ENCODE assay signal across 30 cellular contexts in genomic region chr12:52418576-52419110, GRCh38. TPM values are rescaled to one million over a fixed set of nuclear protein-coding genes. Genes with fewer than 3 reads are reported as not detected.
"Had no signal": no experiment of that assay in that cellular context is flagged by ENCODE, and none has a peak within 500 bp of the region (broad histone marks: within the 10 kb centered on the region; RNA-seq: fewer than 3 reads in every experiment).

No MANE protein-coding gene starts in this region.

- H3K27ac Mint-ChIP-seq: activated CD4-positive, alpha-beta T cell treated with anti-CD3 and anti-CD28 coated beads, Interleukin-2, amount 10 ng/mL, durations not matched to agents 24 days and 14 days; activated CD8-positive, alpha-beta T cell treated with anti-CD3 and anti-CD28 coated beads, Interleukin-2, amount 10 ng/mL, durations not matched to agents 7 days and 5 days; activated naive CD4-positive, alpha-beta T cell treated with anti-CD3 and anti-CD28 coated beads, Interleukin-2, amount 50 U/mL, for 72 hours; activated T-cell treated with anti-CD3 and anti-CD28 coated beads, Interleukin-2, amount 50 U/mL, for 24 hours; activated T-helper 2 cell treated with anti-CD3 and anti-CD28 coated beads, Interferon-gamma antibody, Interleukin-2, Interleukin-4, amounts not matched to agents 10 μg/mL and 5 μg/mL and 100 μg/mL, durations not matched to agents 14 hours and 24 hours and 36 hours; brain; T-helper 1 cell treated with Interleukin-12 subunit alpha and Interleukin-12 subunit beta and Interleukin-4 antibody, amounts not matched to agents 30 μg/mL and 1 μg/mL, for 36 hours; T-helper 2 cell treated with Interferon-gamma antibody and Interleukin-4, amounts not matched to agents 5 μg/mL and 100 μg/mL, for 36 hours had no signal

- H3K9me3 ChIP-seq: adrenal gland, Peyer's patch, SJSA1, SK-N-SH had no signal

- FAIRE-seq: K562, TTC549 had no signal

- H3K4me3 Mint-ChIP-seq: activated CD4-positive, alpha-beta T cell treated with anti-CD3 and anti-CD28 coated beads, Interleukin-2, amount 10 ng/mL, durations not matched to agents 24 days and 14 days; activated CD8-positive, alpha-beta T cell treated with anti-CD3 and anti-CD28 coated beads, Interleukin-2, amount 10 ng/mL, durations not matched to agents 7 days and 5 days; activated T-cell treated with anti-CD3 and anti-CD28 coated beads, Interleukin-2, amount 50 U/mL, for 24 hours; brain; T-helper 1 cell treated with Interleukin-12 subunit alpha and Interleukin-12 subunit beta and Interleukin-4 antibody, amounts not matched to agents 30 μg/mL and 1 μg/mL, for 36 hours; T-helper 2 cell treated with Interferon-gamma antibody and Interleukin-4, amounts not matched to agents 5 μg/mL and 100 μg/mL, for 36 hours had no signal

- H3K4me1 Mint-ChIP-seq: activated CD4-positive, alpha-beta T cell treated with anti-CD3 and anti-CD28 coated beads, Interleukin-2, amount 10 ng/mL, durations not matched to agents 24 days and 14 days had no signal

- H3K36me3 Mint-ChIP-seq: activated naive CD4-positive, alpha-beta T cell treated with anti-CD3 and anti-CD28 coated beads, Interleukin-2, amount 50 U/mL, for 72 hours; brain had no signal

- H3K9me3 Mint-ChIP-seq: activated CD4-positive, alpha-beta T cell treated with anti-CD3 and anti-CD28 coated beads, Interleukin-2, amount 10 ng/mL, durations not matched to agents 24 days and 14 days; activated naive CD4-positive, alpha-beta T cell treated with anti-CD3 and anti-CD28 coated beads, Interleukin-2, amount 50 U/mL, for 72 hours; activated T-cell treated with anti-CD3 and anti-CD28 coated beads, Interleukin-2, amount 50 U/mL, for 24 hours; activated T-helper 2 cell treated with anti-CD3 and anti-CD28 coated beads, Interferon-gamma antibody, Interleukin-2, Interleukin-4, amounts not matched to agents 10 μg/mL and 5 μg/mL and 100 μg/mL, durations not matched to agents 14 hours and 24 hours and 36 hours; T-helper 1 cell treated with Interleukin-12 subunit alpha and Interleukin-12 subunit beta and Interleukin-4 antibody, amounts not matched to agents 30 μg/mL and 1 μg/mL, for 36 hours; T-helper 2 cell treated with Interferon-gamma antibody and Interleukin-4, amounts not matched to agents 5 μg/mL and 100 μg/mL, for 36 hours had no signal

- H3K27me3 ChIP-seq: adrenal gland, Peyer's patch had no signal

- H3K4me1 ChIP-seq: adrenal gland, SJSA1 had no signal

- H3K4me2 ChIP-seq: SK-N-SH had no signal

- H3K4me3 ChIP-seq: adrenal gland, K562, Peyer's patch, SJSA1 had no signal

- H3K27me3 Mint-ChIP-seq: activated CD4-positive, alpha-beta T cell treated with anti-CD3 and anti-CD28 coated beads, Interleukin-2, amount 10 ng/mL, durations not matched to agents 24 days and 14 days had no signal

- H3K27ac ChIP-seq: adrenal gland, Peyer's patch, SJSA1 had no signal

- DNase-seq: activated CD4-positive, alpha-beta T cell treated with anti-CD3 and anti-CD28 coated beads, Interleukin-2, amount 10 ng/mL, durations not matched to agents 24 days and 14 days; activated CD4-positive, alpha-beta T cell treated with anti-CD3 and anti-CD28 coated beads, Interleukin-2, amount 50 U/mL, for 48 hours; activated CD8-positive, alpha-beta T cell treated with anti-CD3 and anti-CD28 coated beads, Interleukin-2, amount 10 ng/mL, durations not matched to agents 7 days and 5 days; activated gamma-delta T cell; activated naive CD4-positive, alpha-beta T cell treated with Interleukin-2 at 50 U/mL for 16 hours; activated T-cell treated with anti-CD3 and anti-CD28 coated beads, Interleukin-2, amount 50 U/mL, for 24 hours; adrenal gland; central memory CD4-positive, alpha-beta T cell; NCI-H1105; NCI-H1417 treated with DMSO at 0.1 percent for 48 hours; NCI-H1694; NCI-H1930; NCI-H2081 treated with DMSO at 0.1 percent for 48 hours; NCI-H226; NCI-H446 treated with DMSO at 0.1 percent for 48 hours; NCI-H524; NCI-H69; Peyer's patch; RPMI8226; SHP77 treated with DMSO at 0.1 percent for 48 hours; SK-N-SH had no signal

- H3K9ac ChIP-seq: SK-N-SH had no signal

- H3K36me3 ChIP-seq: adrenal gland, Peyer's patch, SJSA1 had no signal

RNA-seq across cellular contexts. Expression of gene KRT82, which starts 12.5 kb away (rescaled TPM):
- total RNA-seq: activated CD4-positive, alpha-beta T cell treated with anti-CD3 and anti-CD28 coated beads, Interleukin-2, amount 10 ng/mL, durations not matched to agents 24 days and 14 days; activated CD8-positive, alpha-beta T cell treated with anti-CD3 and anti-CD28 coated beads, Interleukin-2, amount 10 ng/mL, durations not matched to agents 7 days and 5 days; activated naive CD4-positive, alpha-beta T cell treated with anti-CD3 and anti-CD28 coated beads, Interleukin-2, amount 50 U/mL, for 72 hours; activated T-helper 2 cell treated with anti-CD3 and anti-CD28 coated beads, Interferon-gamma antibody, Interleukin-2, Interleukin-4, amounts not matched to agents 10 μg/mL and 5 μg/mL and 100 μg/mL, durations not matched to agents 14 hours and 24 hours and 36 hours; adrenal gland; K562; M059J; Peyer's patch; SJSA1 had no signal
- polyA plus RNA-seq: adrenal gland, K562, SK-N-SH had no signal

RNA-seq across cellular contexts. Expression of gene KRT75, which starts 15.5 kb away (rescaled TPM):
- total RNA-seq: activated CD4-positive, alpha-beta T cell treated with anti-CD3 and anti-CD28 coated beads, Interleukin-2, amount 10 ng/mL, durations not matched to agents 24 days and 14 days; activated CD8-positive, alpha-beta T cell treated with anti-CD3 and anti-CD28 coated beads, Interleukin-2, amount 10 ng/mL, durations not matched to agents 7 days and 5 days; activated naive CD4-positive, alpha-beta T cell treated with anti-CD3 and anti-CD28 coated beads, Interleukin-2, amount 50 U/mL, for 72 hours; activated T-helper 2 cell treated with anti-CD3 and anti-CD28 coated beads, Interferon-gamma antibody, Interleukin-2, Interleukin-4, amounts not matched to agents 10 μg/mL and 5 μg/mL and 100 μg/mL, durations not matched to agents 14 hours and 24 hours and 36 hours; adrenal gland; K562; Peyer's patch; SJSA1 had no signal
- polyA plus RNA-seq: adrenal gland, K562, SK-N-SH had no signal

RNA-seq across cellular contexts. Expression of gene KRT84, which starts 33.2 kb away (rescaled TPM):
- total RNA-seq: activated CD4-positive, alpha-beta T cell treated with anti-CD3 and anti-CD28 coated beads, Interleukin-2, amount 10 ng/mL, durations not matched to agents 24 days and 14 days; activated CD8-positive, alpha-beta T cell treated with anti-CD3 and anti-CD28 coated beads, Interleukin-2, amount 10 ng/mL, durations not matched to agents 7 days and 5 days; activated naive CD4-positive, alpha-beta T cell treated with anti-CD3 and anti-CD28 coated beads, Interleukin-2, amount 50 U/mL, for 72 hours; activated T-helper 2 cell treated with anti-CD3 and anti-CD28 coated beads, Interferon-gamma antibody, Interleukin-2, Interleukin-4, amounts not matched to agents 10 μg/mL and 5 μg/mL and 100 μg/mL, durations not matched to agents 14 hours and 24 hours and 36 hours; adrenal gland; K562; M059J; Peyer's patch; SJSA1 had no signal
- polyA plus RNA-seq: adrenal gland, K562, SK-N-SH had no signal

RNA-seq across cellular contexts. Expression of gene KRT6B, which starts 33.3 kb away (rescaled TPM):
- total RNA-seq: activated CD4-positive, alpha-beta T cell treated with anti-CD3 and anti-CD28 coated beads, Interleukin-2, amount 10 ng/mL, durations not matched to agents 24 days and 14 days; activated CD8-positive, alpha-beta T cell treated with anti-CD3 and anti-CD28 coated beads, Interleukin-2, amount 10 ng/mL, durations not matched to agents 7 days and 5 days; activated naive CD4-positive, alpha-beta T cell treated with anti-CD3 and anti-CD28 coated beads, Interleukin-2, amount 50 U/mL, for 72 hours; activated T-helper 2 cell treated with anti-CD3 and anti-CD28 coated beads, Interferon-gamma antibody, Interleukin-2, Interleukin-4, amounts not matched to agents 10 μg/mL and 5 μg/mL and 100 μg/mL, durations not matched to agents 14 hours and 24 hours and 36 hours; K562; M059J; Peyer's patch; SJSA1 had no signal
- polyA plus RNA-seq: K562, SK-N-SH had no signal

RNA-seq across cellular contexts. Expression of gene KRT85, which starts 51.4 kb away (rescaled TPM):
- total RNA-seq: activated CD4-positive, alpha-beta T cell treated with anti-CD3 and anti-CD28 coated beads, Interleukin-2, amount 10 ng/mL, durations not matched to agents 24 days and 14 days; activated CD8-positive, alpha-beta T cell treated with anti-CD3 and anti-CD28 coated beads, Interleukin-2, amount 10 ng/mL, durations not matched to agents 7 days and 5 days; activated naive CD4-positive, alpha-beta T cell treated with anti-CD3 and anti-CD28 coated beads, Interleukin-2, amount 50 U/mL, for 72 hours; activated T-helper 2 cell treated with anti-CD3 and anti-CD28 coated beads, Interferon-gamma antibody, Interleukin-2, Interleukin-4, amounts not matched to agents 10 μg/mL and 5 μg/mL and 100 μg/mL, durations not matched to agents 14 hours and 24 hours and 36 hours; adrenal gland; K562; M059J; Peyer's patch; SJSA1 had no signal
- polyA plus RNA-seq: adrenal gland, K562, SK-N-SH had no signal
